19 cellular contexts compared by ENCODE assay signal in genomic region chr21:45072166-45072962, GRCh38. TPM values are rescaled to one million over a fixed set of nuclear protein-coding genes. Genes with fewer than 3 reads are reported as not detected.
DNase-seq lines count a peak whose midpoint lies in the region; ATAC-seq and TF ChIP-seq lines count a peak whose summit lies in the region.
"Had no signal": no experiment of that assay in that cellular context is flagged by ENCODE, and none has a peak within 500 bp of the region (broad histone marks: within the 10 kb centered on the region; RNA-seq: fewer than 3 reads in every experiment).

No MANE protein-coding gene starts in this region.

- H3K9me3 Mint-ChIP-seq in mesothelial cell of epicardium (no peaks in the 10 kb centered on the region), type B pancreatic cell (no peaks in the 10 kb centered on the region)

- DNase-seq in cardiac septum (ENCODE audit: low spot score) (peak; percentile 71), right atrium auricular region (ENCODE audit: low spot score) (no peak), SK-N-MC (ENCODE audit: low read depth, low spot score) (no peak), mesothelial cell of epicardium (ENCODE audit: low spot score in 2 of 2, unreplicated experiment in 2 of 2) (no peak), type B pancreatic cell (ENCODE audit: extremely low spot score, unreplicated experiment) (no peak), DMS153 treated with DMSO at 0.1 percent for 48 hours (lab: John Stamatoyannopoulos, UW; ENCODE audit: unreplicated experiment) (no peak)
- no peak for DNase-seq in stimulated activated CD4-positive, alpha-beta T cell treated with anti-CD3 and anti-CD28 coated beads, Interleukin-1b, Interleukin-23, amount 100 ng/mL, for 48 hours
- DNase-seq: activated CD4-positive, CD25-positive, alpha-beta regulatory T cell treated with anti-CD3 and anti-CD28 coated beads, Interleukin-2, amount 50 U/mL, for 72 hours; amniotic stem cell; cerebellar nuclear complex; effector memory CD4-positive, alpha-beta T cell; GM23248; heart right ventricle; NCI-H1092; NCI-H2081 treated with DMSO at 0.1 percent for 48 hours; NCI-H524 treated with DMSO at 0.1 percent for 48 hours; nucleus accumbens; SIG-M5 had no signal

- H3K27me3 ChIP-seq in right atrium auricular region: no peaks in the 10 kb centered on the region

- H3K9me3 ChIP-seq in right atrium auricular region (no peaks in the 10 kb centered on the region), SK-N-MC (ENCODE audit: low read depth, low read length) (no peaks in the 10 kb centered on the region)
- H3K9me3 ChIP-seq: heart right ventricle had no signal

- intact Hi-C loops in cardiac septum (cut with DNase I): no loop called here

- no peaks in the 10 kb centered on the region for H3K36me3 ChIP-seq in right atrium auricular region
- H3K36me3 ChIP-seq in SK-N-MC (ENCODE audit: insufficient read depth, low read length): no peaks in the 10 kb centered on the region
- H3K36me3 ChIP-seq: heart right ventricle had no signal

- H3K4me1 Mint-ChIP-seq in mesothelial cell of epicardium (peaks cover 25% of the 10 kb centered on the region), type B pancreatic cell (ENCODE audit: unreplicated experiment) (peaks cover 29% of the 10 kb centered on the region)

- H3K4me3 ChIP-seq in right atrium auricular region (no peak overlapping the region), SK-N-MC (no peak overlapping the region)

- H3K27ac Mint-ChIP-seq in mesothelial cell of epicardium: no peak overlapping the region
- peak overlapping the region; percentile 97 for H3K27ac Mint-ChIP-seq in type B pancreatic cell

- H3K9ac ChIP-seq in SK-N-MC (ENCODE audit: insufficient read length): no peak overlapping the region

- H3K36me3 Mint-ChIP-seq in mesothelial cell of epicardium (no peaks in the 10 kb centered on the region), type B pancreatic cell (peaks cover 3% of the 10 kb centered on the region)

- ATAC-seq in GM21529 (IDR thresholded peaks at IDR 0.05; ENCODE audit: unreplicated experiment): no peak

- no peak for TF ChIP-seq CTCF in right atrium auricular region (IDR thresholded peaks at IDR 0.05)
- no peak for TF ChIP-seq CTCF in mesothelial cell of epicardium (IDR thresholded peaks at IDR 0.05; ENCODE audit: unreplicated experiment)
- no peak for TF ChIP-seq CTCF in type B pancreatic cell (conservative IDR thresholded peaks at IDR 0.05)

- peaks cover 0 to 23% of the 10 kb centered on the region in 2 donors for H3K4me1 ChIP-seq in right atrium auricular region

- no peak overlapping the region for H3K27ac ChIP-seq in right atrium auricular region
- H3K27ac ChIP-seq in SK-N-MC: peak overlapping the region; percentile 8; the same call in 1 of the 2 replicates
- H3K27ac ChIP-seq: GM23248 had no signal

- H3K27me3 Mint-ChIP-seq in mesothelial cell of epicardium (ENCODE audit: low read depth) (no peaks in the 10 kb centered on the region), type B pancreatic cell (peaks cover 18% of the 10 kb centered on the region)

- H3K4me3 Mint-ChIP-seq in mesothelial cell of epicardium (peak overlapping the region; percentile 94), type B pancreatic cell (peak overlapping the region; percentile 48)

RNA-seq across cellular contexts. Expression of gene ADARB1, which starts 2.0 kb away (rescaled TPM):
- total RNA-seq in cardiac septum (13.7 TPM), right atrium auricular region (10 to 100 TPM in 1 of 2 donors, 1 to 10 TPM in 1; 7.5 to 10.5 TPM), mesothelial cell of epicardium (22.7 to 27.9 TPM (median 26.5 TPM) in 3 replicates), type B pancreatic cell (ENCODE audit: low replicate concordance) (20.7 and 20.9 TPM in 2 replicates)
